In the genomic region with DNA sequence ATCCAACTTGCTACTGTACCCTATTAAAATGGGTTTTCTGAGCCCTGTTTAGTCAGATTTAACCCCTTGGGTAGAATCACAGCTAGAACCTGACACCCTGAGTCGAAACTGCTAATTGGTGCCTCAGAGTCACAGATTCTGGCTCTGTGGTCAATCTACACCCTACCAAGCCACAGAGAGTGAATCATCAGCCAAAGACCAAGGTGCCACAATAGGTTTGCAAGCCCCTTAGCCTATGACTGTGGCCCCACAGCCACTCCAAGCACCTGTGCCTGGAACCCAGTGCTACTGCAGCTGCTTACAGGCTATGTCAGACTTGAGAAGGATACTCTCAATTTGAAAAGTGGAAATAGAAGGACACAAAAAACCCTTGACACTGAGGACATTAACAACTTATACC, we compare ENCODE assay signal across 24 cellular contexts.
"Had no signal": no experiment of that assay in that cellular context is flagged by ENCODE, and none has a peak within 500 bp of the region (broad histone marks: within the 10 kb centered on the region; RNA-seq: fewer than 3 reads in every experiment).

No MANE protein-coding gene starts in this region.

- DNase-seq: activated B cell treated with CpG ODN at 0.5 μM for 24 hours; activated CD4-positive, alpha-beta memory T cell treated with anti-CD3 and anti-CD28 coated beads, Interleukin-2, amount 10 ng/mL, durations not matched to agents 7 days and 5 days; activated CD4-positive, alpha-beta T cell treated with anti-CD3 and anti-CD28 coated beads for 4 hours; activated CD8-positive, alpha-beta memory T cell treated with anti-CD3 and anti-CD28 coated beads, Interleukin-2, amount 10 ng/mL, durations not matched to agents 7 days and 5 days; activated naive CD4-positive, alpha-beta T cell; activated naive CD8-positive, alpha-beta T cell treated with anti-CD3 and anti-CD28 coated beads, Interleukin-2, amount 10 ng/mL, durations not matched to agents 7 days and 5 days; activated T-cell treated with anti-CD3 and anti-CD28 coated beads, Interleukin-2, amount 50 U/mL, for 1 hour; amygdala; dermis blood vessel endothelial cell; effector memory CD4-positive, alpha-beta T cell; heart left ventricle; kidney glomerular epithelial cell; left ventricle myocardium inferior; mammary epithelial cell; midbrain; nephron progenitor cell; nucleus accumbens; stimulated activated CD4-positive, alpha-beta T cell treated with anti-CD3 and anti-CD28 coated beads, Interleukin-1b, Interleukin-23, amount 100 ng/mL, for 48 hours; stimulated activated CD8-positive, alpha-beta memory T cell treated with anti-CD3 and anti-CD28 coated beads, Interleukin-4, amount 100 ng/mL, for 48 hours; stimulated activated naive CD4-positive, alpha-beta T cell; tibial artery had no signal

- H3K27ac ChIP-seq: esophagus muscularis mucosa, gastroesophageal sphincter, heart left ventricle, left ventricle myocardium inferior, tibial artery had no signal

- H3K9me3 ChIP-seq: esophagus muscularis mucosa, gastroesophageal sphincter had no signal

- H3K4me3 ChIP-seq: esophagus muscularis mucosa, gastroesophageal sphincter, heart left ventricle, left ventricle myocardium inferior, tibial artery had no signal

- H3K4me1 ChIP-seq: esophagus muscularis mucosa, gastroesophageal sphincter, heart left ventricle, left ventricle myocardium inferior, tibial artery had no signal

- H3K36me3 ChIP-seq: esophagus muscularis mucosa, gastroesophageal sphincter, heart left ventricle, left ventricle myocardium inferior, tibial artery had no signal

- ATAC-seq: activated CD8-positive, alpha-beta memory T cell treated with anti-CD3 and anti-CD28 coated beads, Interleukin-2, amount 10 ng/mL, durations not matched to agents 7 days and 5 days; activated T-helper 17 cell treated with anti-CD3 and anti-CD28 coated beads, Interleukin-2, amount 50 U/mL, for 72 hours; gastroesophageal sphincter; heart left ventricle had no signal

- H3K27me3 ChIP-seq: esophagus muscularis mucosa, gastroesophageal sphincter, heart left ventricle, tibial artery had no signal
